ENCODE assay signal across 20 cellular contexts in genomic region chr22:44311855-44312170, GRCh38. TPM values are rescaled to one million over a fixed set of nuclear protein-coding genes. Genes with fewer than 3 reads are reported as not detected.
DNase-seq lines count a peak whose midpoint lies in the region; ATAC-seq, FAIRE-seq and TF ChIP-seq lines count a peak whose summit lies in the region.
"Had no signal": no experiment of that assay in that cellular context is flagged by ENCODE, and none has a peak within 500 bp of the region (broad histone marks: within the 10 kb centered on the region; RNA-seq: fewer than 3 reads in every experiment).

No MANE protein-coding gene starts in this region.

- ATAC-seq in HepG2: no peak
- ATAC-seq in right lobe of liver: no peak
- ATAC-seq in left lobe of liver: no peak
- ATAC-seq: A549, GM12878, K562, Panc1 had no signal

- peak overlapping the region; percentile 92 for H3K27ac Mint-ChIP-seq in chondrocyte (ENCODE audit: unreplicated experiment)
- H3K27ac Mint-ChIP-seq: activated T-helper 1 cell treated with anti-CD3 and anti-CD28 coated beads, Interleukin-12 subunit alpha, Interleukin-12 subunit beta, Interleukin-2, Interleukin-4 antibody, amounts not matched to agents 30 ng/mL and 10 ng/mL and 1 ng/mL, durations not matched to agents 14 hours and 24 hours and 36 hours had no signal

- no peak overlapping the region for H3K9ac ChIP-seq in HepG2 (ENCODE audit: insufficient read depth, low read depth, low read length)
- H3K9ac ChIP-seq: neural progenitor cell had no signal

- H3K4me3 ChIP-seq in HepG2 (replicated peaks in 1 of 3; ENCODE audit: insufficient read depth in 1 of 3, low read depth in 2 of 3, low read length in 3 of 3): no peak overlapping the region
- H3K4me3 ChIP-seq in right lobe of liver: no peak overlapping the region
- H3K4me3 ChIP-seq in esophagus squamous epithelium: no peak overlapping the region
- H3K4me3 ChIP-seq: A549, GM12878, K562, neural progenitor cell had no signal

- H3K27me3 Mint-ChIP-seq in chondrocyte (ENCODE audit: low read depth): no peaks in the 10 kb centered on the region

- 4% methylated on average over 3 of the region's 3 CpGs for WGBS in HepG2 (ENCODE audit: low lambda C conversion rate)
- 43% methylated on average over 2 of the region's 3 CpGs for WGBS in right lobe of liver (ENCODE audit: insufficient coverage, low coverage, low lambda C conversion rate, missing lambda C conversion rate)
- 8 to 20% methylated on average over 3 of the region's 3 CpGs for WGBS in esophagus squamous epithelium, 2 donors

- H3K9me3 ChIP-seq in HepG2 (ENCODE audit: low read length) (no peaks in the 10 kb centered on the region), right lobe of liver (no peaks in the 10 kb centered on the region), esophagus squamous epithelium (no peaks in the 10 kb centered on the region)
- H3K9me3 ChIP-seq: A549 had no signal

- H3K36me3 ChIP-seq in HepG2 (replicated peaks in 1 of 2; ENCODE audit: control insufficient read depth in 1 of 2, insufficient read depth in 2 of 2, low read length in 2 of 2) (no peaks in the 10 kb centered on the region), right lobe of liver (no peaks in the 10 kb centered on the region), esophagus squamous epithelium (no peaks in the 10 kb centered on the region)
- H3K36me3 ChIP-seq: neural progenitor cell had no signal

- CTCF ChIA-PET in HepG2 (lab: Yijun Ruan, JAX; ENCODE audit: low intra/inter-chr PET ratio, low total read pairs): no interaction called here

- no peak for TF ChIP-seq POLR2A in HepG2 (IDR thresholded peaks at IDR 0.05; ENCODE audit: insufficient read depth in 1 of 2, low read depth in 2 of 2, low read length in 2 of 2)
- TF ChIP-seq POLR2A in right lobe of liver (IDR thresholded peaks at IDR 0.05): no peak
- no peak for TF ChIP-seq POLR2A in esophagus squamous epithelium (IDR thresholded peaks at IDR 0.05)

- intact Hi-C loops in HepG2 (cut with micrococcal nuclease; ENCODE audit: unreplicated experiment) (no loop called here), right lobe of liver (cut with DNase I) (no loop called here), esophagus squamous epithelium (cut with DNase I) (no loop called here)

- TF ChIP-seq CTCF in HepG2 (CRISPR knock-in tag; IDR thresholded peaks at IDR 0.05): no peak
- no peak for TF ChIP-seq CTCF in right lobe of liver (IDR thresholded peaks at IDR 0.05)
- TF ChIP-seq CTCF in chondrocyte (IDR thresholded peaks at IDR 0.05): no peak
- no peak for TF ChIP-seq CTCF in esophagus squamous epithelium (IDR thresholded peaks at IDR 0.05)

- H3K36me3 Mint-ChIP-seq in chondrocyte (ENCODE audit: low read depth): no peaks in the 10 kb centered on the region
- H3K36me3 Mint-ChIP-seq: neural progenitor cell had no signal

- H2AFZ ChIP-seq in HepG2 (ENCODE audit: low read length): no peak overlapping the region
- H2AFZ ChIP-seq: neural progenitor cell had no signal

- no peak overlapping the region for H3K4me2 ChIP-seq in HepG2 (ENCODE audit: low read depth, low read length)
- H3K4me2 ChIP-seq: A549, neural progenitor cell had no signal

- POLR2A ChIA-PET in HepG2 (lab: Yijun Ruan, JAX): no interaction called here

- BruUV-seq in HepG2 (replicated peaks; lab: Mats Ljungman, UMichigan): no TSS peak

- no peak for TF ChIP-seq EP300 in HepG2 (IDR thresholded peaks at IDR 0.05; ENCODE audit: low read depth in 2 of 2, low read length in 2 of 2)
- no peak for TF ChIP-seq EP300 in HepG2 (CRISPR knock-in tag; IDR thresholded peaks at IDR 0.05; ENCODE audit: borderline replicate concordance)

- no peaks in the 10 kb centered on the region for H3K9me3 Mint-ChIP-seq in chondrocyte (ENCODE audit: low read depth)
- H3K9me3 Mint-ChIP-seq: activated T-helper 1 cell treated with anti-CD3 and anti-CD28 coated beads, Interleukin-12 subunit alpha, Interleukin-12 subunit beta, Interleukin-2, Interleukin-4 antibody, amounts not matched to agents 30 ng/mL and 10 ng/mL and 1 ng/mL, durations not matched to agents 14 hours and 24 hours and 36 hours; neural progenitor cell had no signal

- peaks cover 65% of the 10 kb centered on the region for H3K4me1 Mint-ChIP-seq in chondrocyte (ENCODE audit: low read depth)

- H3K4me3 Mint-ChIP-seq in chondrocyte (ENCODE audit: unreplicated experiment): peak overlapping the region; percentile 42
- H3K4me3 Mint-ChIP-seq: activated T-helper 1 cell treated with anti-CD3 and anti-CD28 coated beads, Interleukin-12 subunit alpha, Interleukin-12 subunit beta, Interleukin-2, Interleukin-4 antibody, amounts not matched to agents 30 ng/mL and 10 ng/mL and 1 ng/mL, durations not matched to agents 14 hours and 24 hours and 36 hours; neural progenitor cell had no signal

- FAIRE-seq in HepG2 (lab: Jason Lieb, UNC): no peak
- FAIRE-seq: A549, GM12878, K562 had no signal

- H4K20me1 ChIP-seq in HepG2 (ENCODE audit: insufficient read depth, low read length): no peaks in the 10 kb centered on the region

- DNase-seq in HepG2 (ENCODE audit: low spot score) (no peak), right lobe of liver (no peak), chondrocyte (ENCODE audit: low spot score) (no peak), kidney glomerular epithelial cell (lab: John Stamatoyannopoulos, UW) (peak; percentile 60), inferior parietal cortex (ENCODE audit: extremely low spot score) (no peak), left lobe of liver (ENCODE audit: low spot score) (no peak), esophagus squamous epithelium (lab: John Stamatoyannopoulos, UW) (no peak)
- DNase-seq in activated T-cell treated with anti-CD3 and anti-CD28 coated beads, Interleukin-2, amount 50 U/mL, for 1 hour: no peak
- DNase-seq: activated CD4-positive, alpha-beta T cell treated with anti-CD3 and anti-CD28 coated beads for 4 hours; anterior cingulate cortex; hippocampal formation; NCI-H1436; NCI-H524 had no signal

- H3K4me1 ChIP-seq in HepG2 (ENCODE audit: insufficient read depth, low read length) (no peaks in the 10 kb centered on the region), right lobe of liver (no peaks in the 10 kb centered on the region), esophagus squamous epithelium (peaks cover 7 to 51% (median 49%) of the 10 kb centered on the region in 3 donors)

- H3K27me3 ChIP-seq in HepG2 (ENCODE audit: control insufficient read depth in 1 of 2, insufficient read depth in 2 of 2, low read length in 2 of 2): peaks cover 8 to 29% of the 10 kb centered on the region in 2 experiments; a peak in 4 of 5 replicates
- no peaks in the 10 kb centered on the region for H3K27me3 ChIP-seq in right lobe of liver
- H3K27me3 ChIP-seq in esophagus squamous epithelium: peaks cover 0 to 97% (median 0%) of the 10 kb centered on the region in 4 donors
- H3K27me3 ChIP-seq: neural progenitor cell had no signal

- in situ Hi-C loops in HepG2 (cut with HindIII; ENCODE audit: extremely low pct_ligation_motif_present, low pct_unique_long_range_greater_than_20kb): no loop called here

- no peaks in the 10 kb centered on the region for H3K79me2 ChIP-seq in HepG2 (ENCODE audit: insufficient read depth, low read length)

- no peak for TF ChIP-seq RAD21 in HepG2 (CRISPR knock-in tag; IDR thresholded peaks at IDR 0.05)

- no peak overlapping the region for H3K27ac ChIP-seq in HepG2 (ENCODE audit: extremely low read length, insufficient read depth, low read length)
- H3K27ac ChIP-seq in right lobe of liver: no peak overlapping the region
- H3K27ac ChIP-seq in esophagus squamous epithelium: peak overlapping the region in 2 of 4 donors; percentile 54 to 58
- H3K27ac ChIP-seq: neural progenitor cell had no signal

TF ChIP-seq in HepG2, 621 proteins besides CTCF, POLR2A, EP300 and RAD21 (continues in another document):
- TF ChIP-seq ZNF629 (CRISPR knock-in tag; conservative IDR thresholded peaks at IDR 0.05) (0 out of 2 replicates have a peak, but pooled peaks have one; percentile 20), NFKB2 (CRISPR knock-in tag; IDR thresholded peaks at IDR 0.05; ENCODE audit: borderline replicate concordance) (no peak)

RNA-seq across cellular contexts. Expression of gene SHISAL1, which starts 0.9 kb away (rescaled TPM):
- total RNA-seq in HepG2 (2016; rRNA removed; fragmentation: Illumina TruSeq; extraction: Trizol): not detected in 2 replicates
- not detected in 2 replicates for total RNA-seq in HepG2 (2016; cell fraction: cytosol; rRNA removed; fragmentation: Illumina TruSeq; extraction: Trizol; ENCODE audit: low read depth)
- total RNA-seq in HepG2 (2016; cell fraction: insoluble cytoplasmic fraction; rRNA removed; fragmentation: Illumina TruSeq; extraction: Trizol): not detected in 2 replicates
- not detected in 2 replicates for total RNA-seq in HepG2 (2016; cell fraction: membrane; rRNA removed; fragmentation: Illumina TruSeq; extraction: Trizol)
- not detected in 2 replicates for total RNA-seq in HepG2 (2016; cell fraction: nucleus; rRNA removed; fragmentation: Illumina TruSeq; extraction: Trizol)
- not detected in 2 replicates for polyA plus RNA-seq in HepG2 (2011; rRNA removed)
- polyA plus RNA-seq in HepG2 (2011; cell fraction: cytosol; rRNA removed): not detected in 2 replicates
- polyA plus RNA-seq in HepG2 (2011; cell fraction: nucleus; rRNA removed): not detected in 2 replicates
- polyA plus RNA-seq in HepG2 (2012): not detected in 2 replicates
- polyA plus RNA-seq in HepG2 (2016; cell fraction: cytosol; fragmentation: Illumina TruSeq; extraction: Trizol; ENCODE audit: low read depth): not detected in 2 replicates
- not detected in 2 replicates for polyA plus RNA-seq in HepG2 (2016; cell fraction: insoluble cytoplasmic fraction; fragmentation: Illumina TruSeq; extraction: Trizol; ENCODE audit: low read depth)
- polyA plus RNA-seq in HepG2 (2016; cell fraction: membrane; fragmentation: Illumina TruSeq; extraction: Trizol; ENCODE audit: low read depth): not detected in 2 replicates
- polyA plus RNA-seq in HepG2 (2016; cell fraction: nucleus; fragmentation: Illumina TruSeq; extraction: Trizol; ENCODE audit: insufficient read depth, low read depth): not detected in 2 replicates
- 0.04 and 16.2 TPM in 2 replicates for polyA minus RNA-seq in HepG2 (2011; rRNA and poly(A)+ RNA removed; ENCODE audit: low replicate concordance)
- 0.09 TPM in 1 of 2 replicates, not detected in the other for polyA minus RNA-seq in HepG2 (2011; cell fraction: cytosol; rRNA and poly(A)+ RNA removed)
- not detected in 2 replicates for polyA minus RNA-seq in HepG2 (2011; cell fraction: nucleus; rRNA and poly(A)+ RNA removed)
- under 1 TPM; 0.05 to 0.31 (median 0.17) TPM for total RNA-seq in right lobe of liver
- 7.5 to 20.9 TPM (median 8.3 TPM) in 3 replicates for total RNA-seq in chondrocyte
- total RNA-seq in left lobe of liver: 0.10 TPM
- total RNA-seq in esophagus squamous epithelium: 1 to 10 TPM in 1 of 4 donors, under 1 TPM in 3; 0.08 to 1.3 (median 0.31) TPM
- total RNA-seq: activated T-helper 1 cell treated with anti-CD3 and anti-CD28 coated beads, Interleukin-12 subunit alpha, Interleukin-12 subunit beta, Interleukin-2, Interleukin-4 antibody, amounts not matched to agents 30 ng/mL and 10 ng/mL and 1 ng/mL, durations not matched to agents 14 hours and 24 hours and 36 hours; GM12878; K562; T-helper 2 cell treated with Interferon-gamma antibody and Interleukin-4, amounts not matched to agents 100 ng/mL and 5 ng/mL, for 36 hours had no signal
- polyA plus RNA-seq: GM12878, K562 had no signal
